ENCODE assay signal across 1 cellular context in the genomic region with DNA sequence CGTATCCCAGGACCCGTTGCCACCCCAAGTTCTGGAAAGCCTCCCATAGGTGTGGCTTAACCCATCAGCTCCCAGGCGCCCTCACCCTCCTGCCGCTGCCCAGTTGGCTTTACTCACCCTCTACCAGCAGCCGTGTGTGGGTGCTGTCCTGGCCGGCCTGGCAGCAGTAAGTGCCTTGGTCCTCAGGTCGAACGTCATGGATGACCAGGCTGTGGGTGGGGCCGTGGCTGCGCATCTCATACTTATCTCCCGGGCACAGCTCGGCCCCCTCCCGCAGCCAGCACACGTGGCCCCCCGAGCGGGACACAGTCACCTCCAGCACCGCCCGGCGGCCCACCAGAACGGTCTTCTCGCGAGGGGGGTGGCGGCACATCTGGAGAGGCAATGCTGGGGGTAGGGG.
A peak's percentile ranks its signal among the peaks of the same experiment; 100 is the strongest.
TF ChIP-seq lines count a peak whose summit lies in the region.

No MANE protein-coding gene starts in this region.

TF ChIP-seq in IMR-90, 13 proteins besides CTCF, POLR2A, EP300 and RAD21:
- TF ChIP-seq MAZ (IDR thresholded peaks at IDR 0.05; ENCODE audit: borderline replicate concordance, low read depth, low read length) = peak; percentile 60; the same call in 1 of the 2 replicates
- peak; percentile 68; the same call in 1 of the 2 replicates for TF ChIP-seq MXI1 (IDR thresholded peaks at IDR 0.05; ENCODE audit: borderline replicate concordance, low read depth, low read length)
- no peak for TF ChIP-seq RCOR1 (IDR thresholded peaks at IDR 0.05; ENCODE audit: insufficient replicate concordance, low read length)
- TF ChIP-seq MAFK (IDR thresholded peaks at IDR 0.05; ENCODE audit: low read depth, low read length) = no peak
- TF ChIP-seq, protein P1, sequence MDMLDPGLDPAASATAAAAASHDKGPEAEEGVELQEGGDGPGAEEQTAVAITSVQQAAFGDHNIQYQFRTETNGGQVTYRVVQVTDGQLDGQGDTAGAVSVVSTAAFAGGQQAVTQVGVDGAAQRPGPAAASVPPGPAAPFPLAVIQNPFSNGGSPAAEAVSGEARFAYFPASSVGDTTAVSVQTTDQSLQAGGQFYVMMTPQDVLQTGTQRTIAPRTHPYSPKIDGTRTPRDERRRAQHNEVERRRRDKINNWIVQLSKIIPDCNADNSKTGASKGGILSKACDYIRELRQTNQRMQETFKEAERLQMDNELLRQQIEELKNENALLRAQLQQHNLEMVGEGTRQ (IDR thresholded peaks at IDR 0.05; ENCODE audit: low read depth, low read length) = peak; percentile 66
- no peak for TF ChIP-seq CEBPB (IDR thresholded peaks at IDR 0.05; ENCODE audit: low read depth, low read length)
- TF ChIP-seq BHLHE40 (IDR thresholded peaks at IDR 0.05; ENCODE audit: low read depth, low read length) = no peak
- no peak for TF ChIP-seq FOS (IDR thresholded peaks at IDR 0.05; ENCODE audit: low read depth, low read length)
